11 cellular contexts compared by ENCODE assay signal in genomic region chr1:225435957-225436392, GRCh38. TPM values are rescaled to one million over a fixed set of nuclear protein-coding genes. Genes with fewer than 3 reads are reported as not detected.
DNase-seq lines count a peak whose midpoint lies in the region; ATAC-seq lines count a peak whose summit lies in the region.
"Had no signal": no experiment of that assay in that cellular context is flagged by ENCODE, and none has a peak within 500 bp of the region (broad histone marks: within the 10 kb centered on the region; RNA-seq: fewer than 3 reads in every experiment).

No MANE protein-coding gene starts in this region.

- intact Hi-C loops in left ventricle myocardium superior (cut with micrococcal nuclease), result no loop called here

- no peak overlapping the region for H3K27ac Mint-ChIP-seq in activated CD8-positive, alpha-beta T cell treated with anti-CD3 and anti-CD28 coated beads, Interleukin-2, amount 10 ng/mL, durations not matched to agents 7 days and 5 days
- H3K27ac Mint-ChIP-seq: natural killer cell; stimulated activated naive CD8-positive, alpha-beta T cell treated with anti-CD3 and anti-CD28 coated beads, Interleukin-15, Interleukin-2, amounts not matched to agents 100 ng/mL and 50 ng/mL, for 24 hours had no signal

- H3K4me1 Mint-ChIP-seq in activated CD8-positive, alpha-beta T cell treated with anti-CD3 and anti-CD28 coated beads, Interleukin-2, amount 10 ng/mL, durations not matched to agents 7 days and 5 days (ENCODE audit: low read depth), result peaks cover under 1% of the 10 kb centered on the region

- DNase-seq in left ventricle myocardium superior (peak; percentile 44), ecto neural progenitor cell (ENCODE audit: low spot score) (no peak), EL (no peak)
- no peak for DNase-seq in activated CD8-positive, alpha-beta T cell treated with anti-CD3 and anti-CD28 coated beads, Interleukin-2, amount 10 ng/mL, durations not matched to agents 7 days and 5 days
- DNase-seq: natural killer cell; NCI-H2107; stimulated activated CD4-positive, alpha-beta T cell treated with anti-CD3 and anti-CD28 coated beads, Interleukin-12 subunit alpha, Interleukin-12 subunit beta, amount 100 ng/mL, for 4 hours had no signal

- CTCF ChIA-PET in activated CD8-positive, alpha-beta T cell treated with anti-CD3 and anti-CD28 coated beads, Interleukin-2, amount 10 ng/mL, durations not matched to agents 7 days and 5 days (lab: Charles Lee), result no interaction called here

- ATAC-seq in GM18868 (IDR thresholded peaks at IDR 0.05; ENCODE audit: unreplicated experiment), result peak; percentile 64
- peak; percentile 57 for ATAC-seq in GM21515 (IDR thresholded peaks at IDR 0.05; ENCODE audit: unreplicated experiment)
- ATAC-seq in HG03135 (IDR thresholded peaks at IDR 0.05; ENCODE audit: unreplicated experiment), result peak; percentile 72
- ATAC-seq in left ventricle myocardium superior, result peak; percentile 93
- no peak for ATAC-seq in activated CD8-positive, alpha-beta T cell treated with anti-CD3 and anti-CD28 coated beads, Interleukin-2, amount 10 ng/mL, durations not matched to agents 7 days and 5 days
- ATAC-seq: natural killer cell had no signal

- POLR2A ChIA-PET in activated CD8-positive, alpha-beta T cell treated with anti-CD3 and anti-CD28 coated beads, Interleukin-2, amount 10 ng/mL, durations not matched to agents 7 days and 5 days (lab: Charles Lee), result no interaction called here

- peaks cover 11% of the 10 kb centered on the region for H3K27me3 Mint-ChIP-seq in activated CD8-positive, alpha-beta T cell treated with anti-CD3 and anti-CD28 coated beads, Interleukin-2, amount 10 ng/mL, durations not matched to agents 7 days and 5 days (ENCODE audit: low read depth)
- H3K27me3 Mint-ChIP-seq: stimulated activated naive CD8-positive, alpha-beta T cell treated with anti-CD3 and anti-CD28 coated beads, Interleukin-15, Interleukin-2, amounts not matched to agents 100 ng/mL and 50 ng/mL, for 24 hours had no signal

- no peak overlapping the region for H3K4me3 Mint-ChIP-seq in activated CD8-positive, alpha-beta T cell treated with anti-CD3 and anti-CD28 coated beads, Interleukin-2, amount 10 ng/mL, durations not matched to agents 7 days and 5 days
- H3K4me3 Mint-ChIP-seq: natural killer cell; stimulated activated naive CD8-positive, alpha-beta T cell treated with anti-CD3 and anti-CD28 coated beads, Interleukin-15, Interleukin-2, amounts not matched to agents 100 ng/mL and 50 ng/mL, for 24 hours had no signal

- H3K9me3 Mint-ChIP-seq in activated CD8-positive, alpha-beta T cell treated with anti-CD3 and anti-CD28 coated beads, Interleukin-2, amount 10 ng/mL, durations not matched to agents 7 days and 5 days (ENCODE audit: insufficient read depth), result no peaks in the 10 kb centered on the region
- H3K9me3 Mint-ChIP-seq: natural killer cell; stimulated activated naive CD8-positive, alpha-beta T cell treated with anti-CD3 and anti-CD28 coated beads, Interleukin-15, Interleukin-2, amounts not matched to agents 100 ng/mL and 50 ng/mL, for 24 hours had no signal

- no peaks in the 10 kb centered on the region for H3K36me3 Mint-ChIP-seq in activated CD8-positive, alpha-beta T cell treated with anti-CD3 and anti-CD28 coated beads, Interleukin-2, amount 10 ng/mL, durations not matched to agents 7 days and 5 days (ENCODE audit: low read depth)
- H3K36me3 Mint-ChIP-seq: natural killer cell had no signal

RNA-seq across cellular contexts. Expression of gene LBR, which starts 8.1 kb away (rescaled TPM):
- total RNA-seq in left ventricle myocardium superior, result 9.5 TPM
- total RNA-seq in activated CD8-positive, alpha-beta T cell treated with anti-CD3 and anti-CD28 coated beads, Interleukin-2, amount 10 ng/mL, durations not matched to agents 7 days and 5 days, result 100 to 1,000 TPM; 226 to 234 TPM

Comparison
In these comparisons a context has a peak if more than half of its experiments do, and no peak if none do; other contexts are left out.
1. RNA of gene LBR, which starts 8.1 kb away (total RNA-seq): 226 to 234 TPM in activated CD8-positive, alpha-beta T cell treated with anti-CD3 and anti-CD28 coated beads, Interleukin-2, amount 10 ng/mL, durations not matched to agents 7 days and 5 days; 9.5 TPM in left ventricle myocardium superior (single experiment); every median in the first group is over 10 times any median in the second.